28 cellular contexts compared by ENCODE assay signal in genomic region chr15:70235347-70235746, GRCh38.
DNase-seq lines count a peak whose midpoint lies in the region; ATAC-seq and TF ChIP-seq lines count a peak whose summit lies in the region.
"Had no signal": no experiment of that assay in that cellular context is flagged by ENCODE, and none has a peak within 500 bp of the region (broad histone marks: within the 10 kb centered on the region; RNA-seq: fewer than 3 reads in every experiment).

No MANE protein-coding gene starts in this region.

- H3K27ac ChIP-seq in GM23248, result peak overlapping the region; percentile 77
- H3K27ac ChIP-seq in SK-N-MC, result no peak overlapping the region
- peak overlapping the region; percentile 72 for H3K27ac ChIP-seq in muscle layer of colon (ENCODE audit: low read depth, low read length)
- H3K27ac ChIP-seq: breast epithelium, coronary artery, esophagus squamous epithelium, PC-9, stomach had no signal

- peaks cover 25% of the 10 kb centered on the region for H3K9me3 Mint-ChIP-seq in WTC11
- H3K9me3 Mint-ChIP-seq in activated naive CD8-positive, alpha-beta T cell treated with anti-CD3 and anti-CD28 coated beads, Interleukin-2, amount 50 U/mL, for 24 hours, result peaks cover 16% of the 10 kb centered on the region

- no peak for ATAC-seq in WTC11
- no peak for ATAC-seq in activated naive CD8-positive, alpha-beta T cell treated with anti-CD3 and anti-CD28 coated beads, Interleukin-2, amount 50 U/mL, for 24 hours
- ATAC-seq: mucosa of descending colon had no signal

- H3K9me3 ChIP-seq in GM23248 (ENCODE audit: low read depth) (no peaks in the 10 kb centered on the region), SK-N-MC (ENCODE audit: low read depth, low read length) (no peaks in the 10 kb centered on the region; the same call in 1 of the 2 replicates), muscle layer of colon (ENCODE audit: low read length) (peaks cover 3% of the 10 kb centered on the region)

- H3K4me1 Mint-ChIP-seq in WTC11, result no peaks in the 10 kb centered on the region
- H3K4me1 Mint-ChIP-seq in activated naive CD8-positive, alpha-beta T cell treated with anti-CD3 and anti-CD28 coated beads, Interleukin-2, amount 50 U/mL, for 24 hours, result peaks cover 36% of the 10 kb centered on the region

- in situ Hi-C loops in GM23248 (cut with MboI), result no loop called here

- H3K36me3 Mint-ChIP-seq in WTC11, result peaks cover 16% of the 10 kb centered on the region
- peaks cover 10% of the 10 kb centered on the region for H3K36me3 Mint-ChIP-seq in activated naive CD8-positive, alpha-beta T cell treated with anti-CD3 and anti-CD28 coated beads, Interleukin-2, amount 50 U/mL, for 24 hours (ENCODE audit: low read depth)

- H3K27me3 ChIP-seq in GM23248 (replicated peaks; ENCODE audit: insufficient read depth), result no peaks in the 10 kb centered on the region
- H3K27me3 ChIP-seq in muscle layer of colon (ENCODE audit: control insufficient read depth in 1 of 2, insufficient read depth in 2 of 2, low read length in 2 of 2), result no peaks in the 10 kb centered on the region
- H3K27me3 ChIP-seq: breast epithelium, esophagus squamous epithelium, stomach, transverse colon had no signal

- H3K9me2 ChIP-seq in GM23248 (ENCODE audit: insufficient read depth), result no peaks in the 10 kb centered on the region

- H3K9ac ChIP-seq in GM23248, result peak overlapping the region; percentile 51; the same call in 1 of the 2 replicates
- H3K9ac ChIP-seq in SK-N-MC (ENCODE audit: insufficient read length), result no peak overlapping the region
- H3K9ac ChIP-seq in muscle layer of colon (ENCODE audit: low read length), result no peak overlapping the region

- POLR2A ChIA-PET in WTC11 (lab: Charles Lee), result no interaction called here

- no peaks in the 10 kb centered on the region for H3K79me2 ChIP-seq in GM23248 (ENCODE audit: insufficient read depth)

- H3K4me3 Mint-ChIP-seq in WTC11, result no peak overlapping the region
- H3K4me3 Mint-ChIP-seq in activated naive CD8-positive, alpha-beta T cell treated with anti-CD3 and anti-CD28 coated beads, Interleukin-2, amount 50 U/mL, for 24 hours, result no peak overlapping the region
- H3K4me3 Mint-ChIP-seq: activated T-cell treated with anti-CD3 and anti-CD28 coated beads, Interleukin-2, amount 50 U/mL, for 4 hours; CD4-positive, alpha-beta memory T cell had no signal

- DNase-seq in AG10803 (ENCODE audit: low read depth), result peak; percentile 22
- peak; percentile 76 for DNase-seq in GM23248
- no peak for DNase-seq in SK-N-MC (ENCODE audit: low read depth, low spot score)
- no peak for DNase-seq in WTC11 (ENCODE audit: low spot score)
- DNase-seq in SHP77 (lab: John Stamatoyannopoulos, UW), result no peak
- DNase-seq in activated naive CD8-positive, alpha-beta T cell treated with anti-CD3 and anti-CD28 coated beads, Interleukin-2, amount 50 U/mL, for 24 hours, result no peak
- no peak for DNase-seq in stimulated activated CD4-positive, alpha-beta T cell treated with anti-CD3 and anti-CD28 coated beads, Interleukin-4, amount 100 ng/mL, for 1 hour
- DNase-seq: activated CD8-positive, alpha-beta memory T cell treated with anti-CD3 and anti-CD28 coated beads for 24 hours; activated naive CD4-positive, alpha-beta T cell treated with Interleukin-2 at 50 U/mL for 16 hours; activated T-cell treated with anti-CD3 and anti-CD28 coated beads, Interleukin-2, amount 50 U/mL, for 4 hours; CD4-positive, alpha-beta memory T cell; DMS53; esophagus squamous epithelium; GOT3; mucosa of descending colon; NCI-H1930; NCI-H2227 treated with DMSO at 0.1 percent for 48 hours; NCI-H82; PC-9; posterior cingulate gyrus; SIG-M5; stimulated activated CD8-positive, alpha-beta memory T cell treated with anti-CD3 and anti-CD28 coated beads, Interleukin-4, amount 100 ng/mL, for 48 hours; stomach; T-helper 1 cell; transverse colon had no signal

- peaks cover 36% of the 10 kb centered on the region for H3K4me1 ChIP-seq in GM23248 (ENCODE audit: insufficient read depth)
- peaks cover 26% of the 10 kb centered on the region for H3K4me1 ChIP-seq in muscle layer of colon (ENCODE audit: insufficient read depth, low read length)
- H3K4me1 ChIP-seq: breast epithelium, esophagus squamous epithelium, stomach, transverse colon had no signal

- H3K36me3 ChIP-seq in GM23248 (ENCODE audit: low read depth) (no peaks in the 10 kb centered on the region), SK-N-MC (ENCODE audit: insufficient read depth, low read length) (no peaks in the 10 kb centered on the region), muscle layer of colon (ENCODE audit: insufficient read depth, low read length) (no peaks in the 10 kb centered on the region)
- H3K36me3 ChIP-seq: breast epithelium, esophagus squamous epithelium, stomach, transverse colon had no signal

- H2AFZ ChIP-seq in GM23248, result no peak overlapping the region
- H2AFZ ChIP-seq: PC-9 had no signal

- CTCF ChIA-PET in WTC11 (lab: Charles Lee), result no interaction called here

- no peaks in the 10 kb centered on the region for H4K20me1 ChIP-seq in GM23248 (ENCODE audit: insufficient read depth)

- TF ChIP-seq CTCF in AG10803 (conservative IDR thresholded peaks at IDR 0.05; ENCODE audit: low read length), result no peak
- no peak for TF ChIP-seq CTCF in WTC11 (IDR thresholded peaks at IDR 0.05)

- H3F3A ChIP-seq in GM23248 (ENCODE audit: insufficient read depth), result peaks cover 51% of the 10 kb centered on the region

- no peak overlapping the region for H3K27ac Mint-ChIP-seq in WTC11
- H3K27ac Mint-ChIP-seq in activated naive CD8-positive, alpha-beta T cell treated with anti-CD3 and anti-CD28 coated beads, Interleukin-2, amount 50 U/mL, for 24 hours, result no peak overlapping the region

- H3K4me2 ChIP-seq in GM23248 (ENCODE audit: unreplicated experiment), result peak overlapping the region; percentile 49
- H3K4me2 ChIP-seq: PC-9 had no signal

- H3K27me3 Mint-ChIP-seq in WTC11 (ENCODE audit: low read depth), result peaks cover 6% of the 10 kb centered on the region
- peaks cover 12% of the 10 kb centered on the region for H3K27me3 Mint-ChIP-seq in activated naive CD8-positive, alpha-beta T cell treated with anti-CD3 and anti-CD28 coated beads, Interleukin-2, amount 50 U/mL, for 24 hours
- H3K27me3 Mint-ChIP-seq: CD4-positive, alpha-beta memory T cell had no signal

- WGBS in GM23248 (ENCODE audit: low coverage in 1 of 2, low lambda C conversion rate in 2 of 2, missing lambda C conversion rate in 2 of 2), 2 experiments, result 23 to 32% methylated on average over 5 of the region's 5 CpGs

- H3K4me3 ChIP-seq in AG10803 (ENCODE audit: low read length), result no peak overlapping the region
- no peak overlapping the region for H3K4me3 ChIP-seq in GM23248
- peak overlapping the region; percentile 5; the same call in 1 of the 2 replicates for H3K4me3 ChIP-seq in SK-N-MC
- H3K4me3 ChIP-seq in muscle layer of colon (ENCODE audit: low read depth in 1 of 2, low read length in 2 of 2), result no peak overlapping the region
- H3K4me3 ChIP-seq: breast epithelium, coronary artery, esophagus squamous epithelium, mucosa of descending colon, PC-9, stomach, transverse colon had no signal

TF ChIP-seq in WTC11, 78 proteins besides CTCF, POLR2A, EP300 and RAD21:
- TF ChIP-seq PRRX2 (CRISPR knock-in tag; IDR thresholded peaks at IDR 0.05) (no peak), NR3C1 (CRISPR knock-in tag; conservative IDR thresholded peaks at IDR 0.05; ENCODE audit: low read depth) (no peak), JUN (CRISPR knock-in tag; IDR thresholded peaks at IDR 0.05) (no peak), AFF4 (CRISPR knock-in tag; IDR thresholded peaks at IDR 0.05; ENCODE audit: borderline replicate concordance) (no peak), ZNF317 (CRISPR knock-in tag; IDR thresholded peaks at IDR 0.05; ENCODE audit: borderline replicate concordance, low read depth) (no peak), ZNF219 (CRISPR knock-in tag; IDR thresholded peaks at IDR 0.05; ENCODE audit: borderline replicate concordance) (no peak), CREM (CRISPR knock-in tag; IDR thresholded peaks at IDR 0.05) (no peak), NR2C2 (CRISPR knock-in tag; IDR thresholded peaks at IDR 0.05) (no peak), SOX15 (CRISPR knock-in tag; IDR thresholded peaks at IDR 0.05) (no peak), JAZF1 (CRISPR knock-in tag; IDR thresholded peaks at IDR 0.05) (no peak), EMX1 (CRISPR knock-in tag; IDR thresholded peaks at IDR 0.05) (no peak), GTF2I (CRISPR knock-in tag; conservative IDR thresholded peaks at IDR 0.05) (no peak), HMGA2 (CRISPR knock-in tag; IDR thresholded peaks at IDR 0.05) (no peak), ZNF263 (CRISPR knock-in tag; IDR thresholded peaks at IDR 0.05; ENCODE audit: low read depth) (no peak), GABPB1 (CRISPR knock-in tag; IDR thresholded peaks at IDR 0.05) (no peak)

Comparison
In these comparisons a context has a peak if more than half of its experiments do, and no peak if none do; other contexts are left out.
1. DNase-seq: peak in AG10803 (single experiment) and GM23248 (single experiment); none in SK-N-MC (single experiment), WTC11 (single experiment), SHP77 (0 of 2), activated naive CD8-positive, alpha-beta T cell treated with anti-CD3 and anti-CD28 coated beads, Interleukin-2, amount 50 U/mL, for 24 hours (single experiment) and stimulated activated CD4-positive, alpha-beta T cell treated with anti-CD3 and anti-CD28 coated beads, Interleukin-4, amount 100 ng/mL, for 1 hour (single experiment).